In genomic region chr11:3799143-3799542, GRCh38 we compare ENCODE assay signal across 14 cellular contexts. TPM values are rescaled to one million over a fixed set of nuclear protein-coding genes. Genes with fewer than 3 reads are reported as not detected.
DNase-seq lines count a peak whose midpoint lies in the region; ATAC-seq, FAIRE-seq and TF ChIP-seq lines count a peak whose summit lies in the region.
"Had no signal": no experiment of that assay in that cellular context is flagged by ENCODE, and none has a peak within 500 bp of the region (broad histone marks: within the 10 kb centered on the region; RNA-seq: fewer than 3 reads in every experiment).

No MANE protein-coding gene starts in this region.

- in situ Hi-C loops in K562 (cut with MboI), result no loop called here

- no peak for ATAC-seq in K562
- no peak for ATAC-seq in HG03571 (IDR thresholded peaks at IDR 0.05; ENCODE audit: unreplicated experiment)

- H3K4me3 ChIP-seq in Karpas-422 (ENCODE audit: low read length), result peak overlapping the region; percentile 72; the same call in 1 of the 2 replicates
- no peak overlapping the region for H3K4me3 ChIP-seq in K562
- no peak overlapping the region for H3K4me3 ChIP-seq in A673 (ENCODE audit: low read depth, low read length, poor library complexity, severe bottlenecking)
- H3K4me3 ChIP-seq: SJCRH30 had no signal

- H3K27me3 ChIP-seq in Karpas-422 (ENCODE audit: low read length) (no peaks in the 10 kb centered on the region), K562 (ENCODE audit: control insufficient read depth in 2 of 2, insufficient read depth in 2 of 2, low read length in 2 of 2) (no peaks in the 10 kb centered on the region), A673 (replicated peaks; ENCODE audit: insufficient read depth, low read depth, low read length, poor library complexity) (no peaks in the 10 kb centered on the region)
- H3K27me3 ChIP-seq: SJCRH30 had no signal

- H3K9me3 ChIP-seq in Karpas-422 (ENCODE audit: low read length), result no peaks in the 10 kb centered on the region
- no peaks in the 10 kb centered on the region for H3K9me3 ChIP-seq in K562 (replicated peaks; ENCODE audit: control insufficient read depth, insufficient read depth, low read depth, low read length)
- no peaks in the 10 kb centered on the region for H3K9me3 ChIP-seq in A673 (ENCODE audit: low read depth, low read length, poor library complexity, severe bottlenecking)
- H3K9me3 ChIP-seq: SJCRH30 had no signal

- peak overlapping the region; percentile 97 for H3K4me3 Mint-ChIP-seq in T-helper 1 cell treated with Interleukin-12 subunit alpha and Interleukin-12 subunit beta and Interleukin-4 antibody, amounts not matched to agents 30 μg/mL and 1 μg/mL, for 36 hours
- no peak overlapping the region for H3K4me3 Mint-ChIP-seq in osteocyte (ENCODE audit: unreplicated experiment)

- FAIRE-seq in K562 (lab: Jason Lieb, UNC), result no peak
- no peak for FAIRE-seq in GM12892 (lab: Jason Lieb, UNC)

- H4K20me1 ChIP-seq in Karpas-422 (ENCODE audit: insufficient read depth, low read depth, low read length) (peaks cover 26% of the 10 kb centered on the region), K562 (replicated peaks; ENCODE audit: control insufficient read depth, insufficient read depth, low read length) (peaks cover 7% of the 10 kb centered on the region; the same call in 1 of the 2 replicates)

- CTCF ChIA-PET in K562 (lab: Yijun Ruan, JAX; ENCODE audit: low intra/inter-chr PET ratio), result no interaction called here
- CTCF ChIA-PET in A673 (lab: Charles Lee), result no interaction called here

- H3K79me2 ChIP-seq in Karpas-422 (ENCODE audit: low read length), result peaks cover 31% of the 10 kb centered on the region
- H3K79me2 ChIP-seq in K562 (ENCODE audit: control insufficient read depth, insufficient read depth, low read length), result peaks cover 36% of the 10 kb centered on the region

- no peak for TF ChIP-seq EP300 in K562 (IDR thresholded peaks at IDR 0.05; ENCODE audit: low read length)

- TF ChIP-seq RAD21 in K562 (CRISPR knock-in tag; conservative IDR thresholded peaks at IDR 0.05 in 1 of 2, IDR thresholded peaks at IDR 0.05 in 1 of 2), result no peak

- TF ChIP-seq POLR2A in K562 (conservative IDR thresholded peaks at IDR 0.05), result no peak
- no peak for TF ChIP-seq POLR2A in GM12892 (IDR thresholded peaks at IDR 0.05; ENCODE audit: low read depth, low read length)

- peaks cover 30% of the 10 kb centered on the region for H3K4me1 Mint-ChIP-seq in T-helper 1 cell treated with Interleukin-12 subunit alpha and Interleukin-12 subunit beta and Interleukin-4 antibody, amounts not matched to agents 30 μg/mL and 1 μg/mL, for 36 hours (ENCODE audit: low read depth)
- peaks cover 30% of the 10 kb centered on the region for H3K4me1 Mint-ChIP-seq in osteocyte (ENCODE audit: unreplicated experiment)

- intact Hi-C loops in K562 (cut with micrococcal nuclease), result no loop called here
- intact Hi-C loops in A673 (cut with micrococcal nuclease; ENCODE audit: unreplicated experiment), result no loop called here

- no peaks in the 10 kb centered on the region for H3K9me2 ChIP-seq in Karpas-422 (replicated peaks; ENCODE audit: insufficient read depth, low read length)

- TF ChIP-seq CTCF in K562 (IDR thresholded peaks at IDR 0.05 in 2 of 3, conservative IDR thresholded peaks at IDR 0.05 in 1 of 3; ENCODE audit: insufficient read depth in 2 of 3, low read depth in 1 of 3, low read length in 3 of 3) (no peak), osteocyte (IDR thresholded peaks at IDR 0.05) (no peak), A673 (conservative IDR thresholded peaks at IDR 0.05; ENCODE audit: low read depth, low read length) (no peak)

- H3K27ac Mint-ChIP-seq in T-helper 1 cell treated with Interleukin-12 subunit alpha and Interleukin-12 subunit beta and Interleukin-4 antibody, amounts not matched to agents 30 μg/mL and 1 μg/mL, for 36 hours, result peak overlapping the region; percentile 98
- H3K27ac Mint-ChIP-seq in osteocyte (ENCODE audit: unreplicated experiment), result peak overlapping the region; percentile 98

- no peaks in the 10 kb centered on the region for H3K9me3 Mint-ChIP-seq in T-helper 1 cell treated with Interleukin-12 subunit alpha and Interleukin-12 subunit beta and Interleukin-4 antibody, amounts not matched to agents 30 μg/mL and 1 μg/mL, for 36 hours
- no peaks in the 10 kb centered on the region for H3K9me3 Mint-ChIP-seq in osteocyte (ENCODE audit: unreplicated experiment)

- H3K4me1 ChIP-seq in Karpas-422 (ENCODE audit: low read length) (peaks cover 32% of the 10 kb centered on the region), K562 (replicated peaks in 1 of 2; ENCODE audit: control insufficient read depth in 2 of 2, insufficient read depth in 2 of 2, low read length in 2 of 2) (peaks cover 12 to 22% of the 10 kb centered on the region in 2 experiments), A673 (ENCODE audit: insufficient read depth, low read length, poor library complexity, severe bottlenecking) (peaks cover 5% of the 10 kb centered on the region)
- H3K4me1 ChIP-seq: SJCRH30 had no signal

- H3K9ac ChIP-seq in Karpas-422 (ENCODE audit: low read length), result peak overlapping the region; percentile 84; the same call in 1 of the 2 replicates
- H3K9ac ChIP-seq in K562 (ENCODE audit: insufficient read depth in 1 of 2, low read depth in 2 of 2, low read length in 2 of 2), result no peak overlapping the region

- H3K9me1 ChIP-seq in K562 (ENCODE audit: control insufficient read depth, insufficient read depth, low read length), result no peaks in the 10 kb centered on the region

- BruUV-seq in K562 (replicated peaks; lab: Mats Ljungman, UMichigan) (no TSS peak), A673 (replicated peaks; lab: Mats Ljungman, UMichigan) (no TSS peak)

- peaks cover 10% of the 10 kb centered on the region for H3K36me3 Mint-ChIP-seq in T-helper 1 cell treated with Interleukin-12 subunit alpha and Interleukin-12 subunit beta and Interleukin-4 antibody, amounts not matched to agents 30 μg/mL and 1 μg/mL, for 36 hours (ENCODE audit: low read depth)
- H3K36me3 Mint-ChIP-seq in osteocyte (ENCODE audit: unreplicated experiment), result no peaks in the 10 kb centered on the region

- DNase-seq in T-helper 1 cell, result no peak
- DNase-seq in Karpas-422, result no peak
- no peak for DNase-seq in K562 (ENCODE audit: extremely low read depth in 1 of 4, low spot score in 3 of 4)
- no peak for DNase-seq in osteocyte (ENCODE audit: extremely low spot score, unreplicated experiment)
- no peak for DNase-seq in A673 (ENCODE audit: low spot score)
- DNase-seq in GM12892 (ENCODE audit: insufficient read length), result no peak
- DNase-seq: caudate nucleus, DMS 273 treated with DMSO at 0.1 percent for 48 hours, KG1, NCI-H187, NCI-H774, SJCRH30 had no signal

- H2AFZ ChIP-seq in Karpas-422 (ENCODE audit: low read length) (no peak overlapping the region), K562 (ENCODE audit: low read depth, low read length) (no peak overlapping the region)

- H3K27ac ChIP-seq in Karpas-422 (ENCODE audit: low read length) (no peak overlapping the region), K562 (ENCODE audit: extremely low read depth, low read depth, low read length) (no peak overlapping the region), A673 (ENCODE audit: low read depth, low read length, poor library complexity, severe bottlenecking) (no peak overlapping the region)
- H3K27ac ChIP-seq: SJCRH30 had no signal

- peaks cover 16% of the 10 kb centered on the region for H3K36me3 ChIP-seq in Karpas-422 (ENCODE audit: insufficient read depth, low read length)
- peaks cover 21% of the 10 kb centered on the region; the same call in 2 of the 3 replicates for H3K36me3 ChIP-seq in K562 (ENCODE audit: control insufficient read depth, insufficient read depth, low read length)
- H3K36me3 ChIP-seq in A673 (ENCODE audit: insufficient read depth, low read length, poor library complexity, severe bottlenecking), result peaks cover 7% of the 10 kb centered on the region

- H3K27me3 Mint-ChIP-seq in T-helper 1 cell treated with Interleukin-12 subunit alpha and Interleukin-12 subunit beta and Interleukin-4 antibody, amounts not matched to agents 30 μg/mL and 1 μg/mL, for 36 hours (ENCODE audit: low read depth), result no peaks in the 10 kb centered on the region
- H3K27me3 Mint-ChIP-seq in osteocyte (ENCODE audit: unreplicated experiment), result no peaks in the 10 kb centered on the region

- POLR2A ChIA-PET in K562 (lab: Yijun Ruan, JAX) (interaction anchor here (3.0 kb wide), 1 partner anchor 10 kb away, joined by 22 read pairs; the partner anchor contains the start of gene PGAP2), A673 (lab: Charles Lee; ENCODE audit: low non-redundant PET) (no interaction called here)

- H3K4me2 ChIP-seq in Karpas-422 (ENCODE audit: low read depth, low read length, poor library complexity, severe bottlenecking) (peak overlapping the region; percentile 83), K562 (ENCODE audit: insufficient read depth, low read length) (peak overlapping the region; percentile 33; the same call in 1 of the 2 replicates)

- 94% methylated on average over 9 of the region's 9 CpGs for WGBS in K562 (ENCODE audit: insufficient coverage, low coverage, missing lambda C conversion rate)

RNA-seq across cellular contexts. Expression of gene NUP98, which starts 1.8 kb away (rescaled TPM):
- 123 and 124 TPM in 2 replicates for total RNA-seq in Karpas-422 (2014; rRNA removed; shearing (Covaris generic); ENCODE audit: low replicate concordance)
- total RNA-seq in K562 (2011; cell fraction: chromatin; rRNA removed; ENCODE audit: low replicate concordance), result 342 and 546 TPM in 2 replicates
- total RNA-seq in K562 (2011; cell fraction: nucleolus; rRNA removed), result 195 and 218 TPM in 2 replicates
- total RNA-seq in K562 (2011; cell fraction: nucleoplasm; rRNA removed), result 297 and 312 TPM in 2 replicates
- total RNA-seq in K562 (2014; rRNA removed) (143 TPM in 2 replicates), K562 (2014; rRNA removed; fragmentation: Illumina TruSeq; extraction: Trizol) (116 and 118 TPM in 2 replicates), K562 (2015; rRNA removed; fragmentation: Illumina TruSeq; extraction: Trizol) (164 and 182 TPM in 2 replicates), K562 (2021) (122 and 130 TPM in 2 replicates), osteocyte (68.9 and 71.0 TPM in 2 replicates), A673 (2021) (74.8 and 82.4 TPM in 2 replicates)
- polyA plus RNA-seq in K562 (2011; rRNA removed) (132 and 146 TPM in 2 replicates), K562 (2014; fragmentation: Illumina TruSeq; extraction: Trizol) (196 and 197 TPM in 2 replicates), K562 (2014; fragmentation: Nextera tagmentation; extraction: Ambion mirVana) (10 to 100 TPM; 45.1 to 60.8 TPM), K562 (2014; rRNA removed) (128 and 131 TPM in 2 replicates)
- 259 and 340 TPM in 2 replicates for polyA plus RNA-seq in K562 (2011; cell fraction: cytosol; rRNA removed)
- polyA plus RNA-seq in K562 (2011; cell fraction: nucleus; rRNA removed), result 203 and 273 TPM in 2 replicates
- polyA plus RNA-seq in K562 (2012), result 80.8 and 90.3 TPM in 2 replicates
- polyA minus RNA-seq in K562 (2011; rRNA and poly(A)+ RNA removed), result 279 and 376 TPM in 2 replicates
- polyA minus RNA-seq in K562 (2011; cell fraction: cytosol; rRNA and poly(A)+ RNA removed), result 161 and 183 TPM in 2 replicates
- polyA minus RNA-seq in K562 (2011; cell fraction: nucleus; rRNA and poly(A)+ RNA removed), result 94.9 and 145 TPM in 2 replicates
- 40.5 TPM for polyA plus RNA-seq in GM12892 (2012; ENCODE audit: missing spikeins)

RNA-seq across cellular contexts. Expression of gene PGAP2, which starts 9.2 kb away (rescaled TPM):
- total RNA-seq in Karpas-422 (2014; rRNA removed; shearing (Covaris generic); ENCODE audit: low replicate concordance), result 27.0 and 43.2 TPM in 2 replicates
- 52.9 and 128 TPM in 2 replicates for total RNA-seq in K562 (2011; cell fraction: chromatin; rRNA removed; ENCODE audit: low replicate concordance)
- total RNA-seq in K562 (2011; cell fraction: nucleolus; rRNA removed), result 70.0 and 81.9 TPM in 2 replicates
- 77.8 and 87.7 TPM in 2 replicates for total RNA-seq in K562 (2011; cell fraction: nucleoplasm; rRNA removed)
- total RNA-seq in K562 (2014; rRNA removed) (17.9 and 26.9 TPM in 2 replicates), K562 (2014; rRNA removed; fragmentation: Illumina TruSeq; extraction: Trizol) (18.4 and 20.2 TPM in 2 replicates), K562 (2015; rRNA removed; fragmentation: Illumina TruSeq; extraction: Trizol) (20.6 and 22.7 TPM in 2 replicates), K562 (2021) (35.2 and 38.0 TPM in 2 replicates), osteocyte (20.3 and 22.7 TPM in 2 replicates), A673 (2021) (16.2 and 21.3 TPM in 2 replicates)
- polyA plus RNA-seq in K562 (2011; rRNA removed) (47.2 and 57.2 TPM in 2 replicates), K562 (2014; fragmentation: Illumina TruSeq; extraction: Trizol) (46.4 and 49.7 TPM in 2 replicates), K562 (2014; fragmentation: Nextera tagmentation; extraction: Ambion mirVana) (10 to 100 TPM; 33.7 to 40.0 TPM), K562 (2014; rRNA removed) (31.8 and 34.9 TPM in 2 replicates)
- 61.2 and 89.0 TPM in 2 replicates for polyA plus RNA-seq in K562 (2011; cell fraction: cytosol; rRNA removed)
- 177 and 185 TPM in 2 replicates for polyA plus RNA-seq in K562 (2011; cell fraction: nucleus; rRNA removed)
- 38.5 and 43.9 TPM in 2 replicates for polyA plus RNA-seq in K562 (2012)
- polyA minus RNA-seq in K562 (2011; rRNA and poly(A)+ RNA removed), result 32.7 and 40.7 TPM in 2 replicates
- polyA minus RNA-seq in K562 (2011; cell fraction: cytosol; rRNA and poly(A)+ RNA removed), result 16.9 and 30.9 TPM in 2 replicates
- polyA minus RNA-seq in K562 (2011; cell fraction: nucleus; rRNA and poly(A)+ RNA removed), result 18.3 and 23.0 TPM in 2 replicates
- 24.1 TPM for polyA plus RNA-seq in GM12892 (2012; ENCODE audit: missing spikeins)

RNA-seq across cellular contexts. Expression of gene RHOG, which starts 41.6 kb away (rescaled TPM):
- total RNA-seq in Karpas-422 (2014; rRNA removed; shearing (Covaris generic); ENCODE audit: low replicate concordance), result 54.6 and 68.5 TPM in 2 replicates
- total RNA-seq in K562 (2011; cell fraction: chromatin; rRNA removed; ENCODE audit: low replicate concordance), result 27.7 and 100.0 TPM in 2 replicates
- 89.7 and 100 TPM in 2 replicates for total RNA-seq in K562 (2011; cell fraction: nucleolus; rRNA removed)
- total RNA-seq in K562 (2011; cell fraction: nucleoplasm; rRNA removed), result 70.6 and 86.3 TPM in 2 replicates
- total RNA-seq in K562 (2014; rRNA removed) (80.3 and 117 TPM in 2 replicates), K562 (2014; rRNA removed; fragmentation: Illumina TruSeq; extraction: Trizol) (34.7 and 43.6 TPM in 2 replicates), K562 (2015; rRNA removed; fragmentation: Illumina TruSeq; extraction: Trizol) (70.0 and 71.8 TPM in 2 replicates), K562 (2021) (157 and 162 TPM in 2 replicates), osteocyte (44.6 and 46.8 TPM in 2 replicates), A673 (2021) (27.6 and 33.9 TPM in 2 replicates)
- polyA plus RNA-seq in K562 (2011; rRNA removed) (112 and 121 TPM in 2 replicates), K562 (2014; fragmentation: Illumina TruSeq; extraction: Trizol) (153 and 223 TPM in 2 replicates), K562 (2014; fragmentation: Nextera tagmentation; extraction: Ambion mirVana) (10 to 100 TPM; 22.6 to 36.8 TPM), K562 (2014; rRNA removed) (134 and 159 TPM in 2 replicates)
- 199 and 423 TPM in 2 replicates for polyA plus RNA-seq in K562 (2011; cell fraction: cytosol; rRNA removed)
- 55.6 and 75.5 TPM in 2 replicates for polyA plus RNA-seq in K562 (2011; cell fraction: nucleus; rRNA removed)
- polyA plus RNA-seq in K562 (2012), result 177 and 217 TPM in 2 replicates
- 68.0 and 101 TPM in 2 replicates for polyA minus RNA-seq in K562 (2011; rRNA and poly(A)+ RNA removed)
- 169 and 173 TPM in 2 replicates for polyA minus RNA-seq in K562 (2011; cell fraction: cytosol; rRNA and poly(A)+ RNA removed)
- 39.9 and 49.1 TPM in 2 replicates for polyA minus RNA-seq in K562 (2011; cell fraction: nucleus; rRNA and poly(A)+ RNA removed)
- polyA plus RNA-seq in GM12892 (2012; ENCODE audit: missing spikeins), result 61.8 TPM

RNA-seq across cellular contexts. Expression of gene STIM1, which starts 56.3 kb away (rescaled TPM):
- total RNA-seq in Karpas-422 (2014; rRNA removed; shearing (Covaris generic); ENCODE audit: low replicate concordance), result 9.0 and 17.0 TPM in 2 replicates
- total RNA-seq in K562 (2011; cell fraction: chromatin; rRNA removed; ENCODE audit: low replicate concordance), result 148 and 250 TPM in 2 replicates
- total RNA-seq in K562 (2011; cell fraction: nucleolus; rRNA removed), result 183 and 205 TPM in 2 replicates
- 147 and 198 TPM in 2 replicates for total RNA-seq in K562 (2011; cell fraction: nucleoplasm; rRNA removed)
- total RNA-seq in K562 (2014; rRNA removed) (22.1 and 23.9 TPM in 2 replicates), K562 (2014; rRNA removed; fragmentation: Illumina TruSeq; extraction: Trizol) (25.8 and 28.2 TPM in 2 replicates), K562 (2015; rRNA removed; fragmentation: Illumina TruSeq; extraction: Trizol) (18.3 and 20.6 TPM in 2 replicates), K562 (2021) (50.4 and 50.5 TPM in 2 replicates), osteocyte (45.2 and 46.9 TPM in 2 replicates), A673 (2021) (14.2 and 18.6 TPM in 2 replicates)
- polyA plus RNA-seq in K562 (2011; rRNA removed) (30.2 and 42.1 TPM in 2 replicates), K562 (2014; fragmentation: Illumina TruSeq; extraction: Trizol) (38.8 and 39.1 TPM in 2 replicates), K562 (2014; fragmentation: Nextera tagmentation; extraction: Ambion mirVana) (1 to 10 TPM; 7.7 to 8.0 TPM), K562 (2014; rRNA removed) (22.5 and 24.7 TPM in 2 replicates)
- 32.2 and 32.4 TPM in 2 replicates for polyA plus RNA-seq in K562 (2011; cell fraction: cytosol; rRNA removed)
- 47.0 and 55.3 TPM in 2 replicates for polyA plus RNA-seq in K562 (2011; cell fraction: nucleus; rRNA removed)
- polyA plus RNA-seq in K562 (2012), result 55.9 and 67.3 TPM in 2 replicates
- polyA minus RNA-seq in K562 (2011; rRNA and poly(A)+ RNA removed), result 160 and 190 TPM in 2 replicates
- polyA minus RNA-seq in K562 (2011; cell fraction: cytosol; rRNA and poly(A)+ RNA removed), result 46.1 and 63.4 TPM in 2 replicates
- polyA minus RNA-seq in K562 (2011; cell fraction: nucleus; rRNA and poly(A)+ RNA removed), result 30.4 and 55.1 TPM in 2 replicates
- 25.2 TPM for polyA plus RNA-seq in GM12892 (2012; ENCODE audit: missing spikeins)
